ENCODE assay signal across 25 cellular contexts in genomic region chr5:33539192-33539591, GRCh38.
"Had no signal": no experiment of that assay in that cellular context is flagged by ENCODE, and none has a peak within 500 bp of the region (broad histone marks: within the 10 kb centered on the region; RNA-seq: fewer than 3 reads in every experiment).

No MANE protein-coding gene starts in this region.

- H3K4me3 ChIP-seq: cardiac muscle cell, Peyer's patch, SJSA1 had no signal

- DNase-seq: activated CD4-positive, alpha-beta memory T cell treated with anti-CD3 and anti-CD28 coated beads for 36 hours; activated CD4-positive, alpha-beta T cell treated with anti-CD3 and anti-CD28 coated beads, Interleukin-2, amount 10 ng/mL, durations not matched to agents 7 days and 5 days; activated CD4-positive, CD25-positive, alpha-beta regulatory T cell; activated CD8-positive, alpha-beta memory T cell treated with anti-CD3 and anti-CD28 coated beads for 24 hours; activated gamma-delta T cell treated with Interleukin-2 at 50 U/mL for 16 hours; activated naive CD4-positive, alpha-beta T cell treated with anti-CD3 and anti-CD28 coated beads, Interleukin-2, amount 10 ng/mL, durations not matched to agents 7 days and 5 days; activated naive CD8-positive, alpha-beta T cell treated with anti-CD3 and anti-CD28 coated beads for 36 hours; activated T-cell treated with anti-CD3 and anti-CD28 coated beads, Interleukin-2, amount 50 U/mL, for 4 hours; brain microvascular endothelial cell; cerebellar nuclear complex; Karpas-422; MM.1S; NCI-H1105; NCI-H1436; NCI-H1694 treated with DMSO at 0.1 percent for 48 hours; NCI-H2029 treated with DMSO at 0.1 percent for 48 hours; NCI-H526 treated with DMSO at 0.1 percent for 48 hours; NCI-H82; Peyer's patch; SHP77; T-helper 1 cell had no signal

- H3K4me1 ChIP-seq: Peyer's patch, SJSA1 had no signal

- H3K36me3 Mint-ChIP-seq: activated CD4-positive, alpha-beta memory T cell treated with anti-CD3 and anti-CD28 coated beads for 36 hours; activated naive CD4-positive, alpha-beta T cell treated with anti-CD3 and anti-CD28 coated beads, Interleukin-2, amount 10 ng/mL, durations not matched to agents 7 days and 5 days; activated naive CD8-positive, alpha-beta T cell treated with anti-CD3 and anti-CD28 coated beads for 36 hours had no signal

- H3K9me3 ChIP-seq: Peyer's patch, SJSA1 had no signal

- H3K27me3 Mint-ChIP-seq: activated naive CD4-positive, alpha-beta T cell treated with anti-CD3 and anti-CD28 coated beads, Interleukin-2, amount 10 ng/mL, durations not matched to agents 7 days and 5 days had no signal

- H3K36me3 ChIP-seq: Peyer's patch, SJSA1 had no signal

- H3K4me3 Mint-ChIP-seq: activated CD4-positive, alpha-beta memory T cell treated with anti-CD3 and anti-CD28 coated beads for 36 hours; activated CD4-positive, alpha-beta T cell treated with anti-CD3 and anti-CD28 coated beads, Interleukin-2, amount 10 ng/mL, durations not matched to agents 7 days and 5 days; activated naive CD4-positive, alpha-beta T cell treated with anti-CD3 and anti-CD28 coated beads, Interleukin-2, amount 10 ng/mL, durations not matched to agents 7 days and 5 days; activated naive CD8-positive, alpha-beta T cell treated with anti-CD3 and anti-CD28 coated beads for 36 hours; activated T-cell treated with anti-CD3 and anti-CD28 coated beads, Interleukin-2, amount 50 U/mL, for 4 hours; activated T-helper 17 cell treated with anti-CD3 and anti-CD28 coated beads, Interleukin-2, amount 50 U/mL, for 72 hours had no signal

- H3K27ac Mint-ChIP-seq: activated CD4-positive, alpha-beta memory T cell treated with anti-CD3 and anti-CD28 coated beads for 36 hours; activated CD4-positive, alpha-beta T cell treated with anti-CD3 and anti-CD28 coated beads, Interleukin-2, amount 10 ng/mL, durations not matched to agents 7 days and 5 days; activated naive CD4-positive, alpha-beta T cell treated with anti-CD3 and anti-CD28 coated beads, Interleukin-2, amount 10 ng/mL, durations not matched to agents 7 days and 5 days; activated naive CD8-positive, alpha-beta T cell treated with anti-CD3 and anti-CD28 coated beads for 36 hours; activated T-helper 17 cell treated with anti-CD3 and anti-CD28 coated beads, Interleukin-2, amount 50 U/mL, for 72 hours had no signal

- H3K4me1 Mint-ChIP-seq: activated CD4-positive, alpha-beta T cell treated with anti-CD3 and anti-CD28 coated beads, Interleukin-2, amount 10 ng/mL, durations not matched to agents 7 days and 5 days; activated naive CD4-positive, alpha-beta T cell treated with anti-CD3 and anti-CD28 coated beads, Interleukin-2, amount 10 ng/mL, durations not matched to agents 7 days and 5 days; activated naive CD8-positive, alpha-beta T cell treated with anti-CD3 and anti-CD28 coated beads for 36 hours; activated T-helper 17 cell treated with anti-CD3 and anti-CD28 coated beads, Interleukin-2, amount 50 U/mL, for 72 hours had no signal

- H3K27me3 ChIP-seq: brain microvascular endothelial cell, cardiac muscle cell, Peyer's patch, SJSA1 had no signal

- H3K9me3 Mint-ChIP-seq: activated CD4-positive, alpha-beta memory T cell treated with anti-CD3 and anti-CD28 coated beads for 36 hours; activated T-cell treated with anti-CD3 and anti-CD28 coated beads, Interleukin-2, amount 50 U/mL, for 4 hours had no signal

- ATAC-seq: activated T-cell treated with anti-CD3 and anti-CD28 coated beads, Interleukin-2, amount 50 U/mL, for 4 hours; activated T-helper 17 cell treated with anti-CD3 and anti-CD28 coated beads, Interleukin-2, amount 50 U/mL, for 72 hours had no signal

- H3K27ac ChIP-seq: brain microvascular endothelial cell, cardiac muscle cell, Peyer's patch, SJSA1, VCaP had no signal
